In the genomic region with DNA sequence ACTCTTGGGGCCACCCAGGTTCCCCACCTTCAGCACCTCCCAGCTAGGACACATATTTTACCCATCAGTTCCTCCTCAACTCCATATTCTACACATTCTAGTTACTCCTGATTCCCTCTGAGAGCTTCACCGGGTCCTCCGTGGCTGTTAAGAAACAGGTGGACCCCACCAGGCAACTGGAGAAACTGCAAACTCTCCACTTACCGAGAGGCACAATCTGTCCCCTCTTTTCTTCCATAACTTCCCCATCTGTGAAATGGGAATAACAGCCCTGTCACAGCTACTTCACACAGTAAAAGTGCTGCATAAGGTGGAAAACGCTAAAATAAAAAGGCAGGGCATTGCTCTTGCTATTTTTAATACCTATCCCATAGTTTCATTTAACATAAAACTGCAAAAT, we compare ENCODE assay signal across 14 cellular contexts. TPM values are rescaled to one million over a fixed set of nuclear protein-coding genes. Genes with fewer than 3 reads are reported as not detected.
DNase-seq lines count a peak whose midpoint lies in the region; ATAC-seq and TF ChIP-seq lines count a peak whose summit lies in the region.
"Had no signal": no experiment of that assay in that cellular context is flagged by ENCODE, and none has a peak within 500 bp of the region (broad histone marks: within the 10 kb centered on the region; RNA-seq: fewer than 3 reads in every experiment).

No MANE protein-coding gene starts in this region.

- POLR2A ChIA-PET in RWPE1 (lab: Yijun Ruan, JAX; ENCODE audit: low non-redundant PET), result interaction anchor here (0.7 to 0.8 kb wide), 2 partner anchors 44 to 87 kb away, joined by 3 to 4 read pairs; partner anchors contain the start of gene ACIN1

- H3K9me2 ChIP-seq in hepatocyte (replicated peaks; ENCODE audit: insufficient read depth), result no peaks in the 10 kb centered on the region

- H3K4me1 Mint-ChIP-seq in CD4-positive, CD25-positive, alpha-beta regulatory T cell, result peaks cover 0 to 4% (median 1%) of the 10 kb centered on the region in 4 donors

- no peak overlapping the region for H2AFZ ChIP-seq in hepatocyte
- no peak overlapping the region for H2AFZ ChIP-seq in trophoblast cell (ENCODE audit: insufficient read depth, low read length, poor library complexity)

- H3K36me3 Mint-ChIP-seq in CD4-positive, CD25-positive, alpha-beta regulatory T cell, result no peaks in the 10 kb centered on the region
- H3K36me3 Mint-ChIP-seq: brain; natural killer cell treated with Interleukin-12 subunit alpha and Interleukin-12 subunit beta and Interleukin-15 and Interleukin-18, amount 100 ng/mL, for 72 hours had no signal

- H3K4ac ChIP-seq in trophoblast cell (ENCODE audit: low read depth, low read length), result peak overlapping the region; percentile 84

- H3K79me1 ChIP-seq in trophoblast cell (ENCODE audit: low read length), result peaks cover 17% of the 10 kb centered on the region

- H3K27ac ChIP-seq in CD4-positive, CD25-positive, alpha-beta regulatory T cell (ENCODE audit: insufficient read depth, low read length, poor library complexity, severe bottlenecking), result no peak overlapping the region
- 0 out of 2 replicates have a peak overlapping the region, but pooled peaks have one; percentile 31 for H3K27ac ChIP-seq in RWPE1
- peak overlapping the region; percentile 54 for H3K27ac ChIP-seq in hepatocyte
- H3K27ac ChIP-seq in trophoblast cell (ENCODE audit: low read depth, low read length), result peak overlapping the region; percentile 13

- peaks cover 26% of the 10 kb centered on the region for H3K27me3 ChIP-seq in CD4-positive, CD25-positive, alpha-beta regulatory T cell (ENCODE audit: control insufficient read depth, insufficient read depth, low read length)
- no peaks in the 10 kb centered on the region for H3K27me3 ChIP-seq in hepatocyte
- no peaks in the 10 kb centered on the region for H3K27me3 ChIP-seq in trophoblast cell (ENCODE audit: insufficient read depth, low read length)

- H3K18ac ChIP-seq in trophoblast cell (ENCODE audit: low read length), result no peak overlapping the region

- no peak for ATAC-seq in CD4-positive, CD25-positive, alpha-beta regulatory T cell (ENCODE audit: low read depth in 2 of 2)
- no peak for ATAC-seq in GM21825 (IDR thresholded peaks at IDR 0.05; ENCODE audit: unreplicated experiment)

- no peak overlapping the region for H3K23ac ChIP-seq in trophoblast cell (ENCODE audit: low read length)

- no peak overlapping the region for H3K27ac Mint-ChIP-seq in CD4-positive, CD25-positive, alpha-beta regulatory T cell
- H3K27ac Mint-ChIP-seq: natural killer cell treated with Interleukin-12 subunit alpha and Interleukin-12 subunit beta and Interleukin-15 and Interleukin-18, amount 100 ng/mL, for 72 hours had no signal

- H3K9me3 ChIP-seq in CD4-positive, CD25-positive, alpha-beta regulatory T cell (ENCODE audit: control insufficient read depth in 2 of 2, low read length in 2 of 2), result no peaks in the 10 kb centered on the region
- H3K9me3 ChIP-seq in hepatocyte (ENCODE audit: low read depth) (no peaks in the 10 kb centered on the region), trophoblast cell (ENCODE audit: insufficient read depth, low read depth, low read length) (no peaks in the 10 kb centered on the region)

- peak overlapping the region; percentile 32 for H3K14ac ChIP-seq in trophoblast cell (ENCODE audit: low read length)

- H4K91ac ChIP-seq in trophoblast cell (ENCODE audit: low read depth, low read length), result peak overlapping the region; percentile 28

- TF ChIP-seq CTCF in RWPE1 (conservative IDR thresholded peaks at IDR 0.05; ENCODE audit: low read depth) (no peak), hepatocyte (IDR thresholded peaks at IDR 0.05; ENCODE audit: poor library complexity) (no peak)

- peaks cover 25% of the 10 kb centered on the region for H3K27me3 Mint-ChIP-seq in CD4-positive, CD25-positive, alpha-beta regulatory T cell

- peak overlapping the region; percentile 85 for H3K4me2 ChIP-seq in hepatocyte
- H3K4me2 ChIP-seq in trophoblast cell (ENCODE audit: low read length), result peak overlapping the region; percentile 74

- H3K79me2 ChIP-seq in hepatocyte, result peaks cover 29% of the 10 kb centered on the region
- H3K79me2 ChIP-seq in trophoblast cell (ENCODE audit: control insufficient read depth, insufficient read depth, low read length, poor library complexity), result peaks cover 5% of the 10 kb centered on the region

- peaks cover 19% of the 10 kb centered on the region for H3K4me1 ChIP-seq in CD4-positive, CD25-positive, alpha-beta regulatory T cell (ENCODE audit: control insufficient read depth, insufficient read depth, low read length, poor library complexity, severe bottlenecking)
- peaks cover 15% of the 10 kb centered on the region for H3K4me1 ChIP-seq in hepatocyte (ENCODE audit: insufficient read depth)
- peaks cover 0 to 2% of the 10 kb centered on the region in 2 experiments for H3K4me1 ChIP-seq in trophoblast cell (ENCODE audit: control insufficient read depth in 1 of 2, insufficient read depth in 2 of 2, low read length in 2 of 2)

- peak overlapping the region; percentile 73 for H3K4me3 ChIP-seq in CD4-positive, CD25-positive, alpha-beta regulatory T cell (ENCODE audit: low read depth, low read length)
- H3K4me3 ChIP-seq in hepatocyte (peak overlapping the region; percentile 66), trophoblast cell (ENCODE audit: low read depth, low read length) (peak overlapping the region; percentile 43)

- peak overlapping the region; percentile 52 for H2BK12ac ChIP-seq in trophoblast cell (ENCODE audit: low read length)

- 9% methylated on average over 4 of the region's 4 CpGs for WGBS in hepatocyte (ENCODE audit: low lambda C conversion rate, missing lambda C conversion rate)
- WGBS in trophoblast cell (ENCODE audit: extremely low coverage, insufficient coverage, insufficient read length), result no CpG with 5 or more reads among the region's 4 CpGs

- peak overlapping the region; percentile 22 for H4K12ac ChIP-seq in trophoblast cell (ENCODE audit: low read depth, low read length)

- CTCF ChIA-PET in RWPE1 (lab: Yijun Ruan, JAX), result interaction anchor here (0.7 to 1.9 kb wide), 3 partner anchors 8 to 61 kb away, joined by 4 to 11 read pairs (median 6); no protein-coding TSS in a partner anchor

- DNase-seq in CD4-positive, CD25-positive, alpha-beta regulatory T cell, result no peak
- DNase-seq in RWPE1 (ENCODE audit: low spot score) (no peak), hepatocyte (ENCODE audit: low spot score) (no peak), trophoblast cell (no peak), hepatic stellate cell (ENCODE audit: low spot score) (no peak)
- no peak for DNase-seq in activated CD4-positive, alpha-beta T cell treated with anti-CD3 and anti-CD28 coated beads for 48 hours
- no peak for DNase-seq in effector CD4-positive, alpha-beta T cell
- DNase-seq: NCI-H146, T1000 had no signal

- peak overlapping the region; percentile 20 for H2BK120ac ChIP-seq in trophoblast cell (ENCODE audit: insufficient read depth, low read length, poor library complexity)

- peak overlapping the region; percentile 74 for H4K8ac ChIP-seq in trophoblast cell (ENCODE audit: low read depth, low read length)

- H3K36me3 ChIP-seq in CD4-positive, CD25-positive, alpha-beta regulatory T cell (ENCODE audit: control insufficient read depth, insufficient read depth, low read length), result no peaks in the 10 kb centered on the region
- H3K36me3 ChIP-seq in hepatocyte (replicated peaks; ENCODE audit: insufficient read depth, low read depth) (no peaks in the 10 kb centered on the region), trophoblast cell (ENCODE audit: control insufficient read depth in 1 of 2, insufficient read depth in 2 of 2, low read length in 2 of 2) (peaks cover 0 to 2% of the 10 kb centered on the region in 2 experiments)

- H3K4me3 Mint-ChIP-seq in CD4-positive, CD25-positive, alpha-beta regulatory T cell, result no peak overlapping the region
- H3K4me3 Mint-ChIP-seq: brain; natural killer cell treated with Interleukin-12 subunit alpha and Interleukin-12 subunit beta and Interleukin-15 and Interleukin-18, amount 100 ng/mL, for 72 hours had no signal

- no peak overlapping the region for H2AK5ac ChIP-seq in trophoblast cell (ENCODE audit: low read length)

- H3K9ac ChIP-seq in trophoblast cell (ENCODE audit: low read length), result no peak overlapping the region

- peak overlapping the region; percentile 39 for H2BK5ac ChIP-seq in trophoblast cell (ENCODE audit: low read depth, low read length, poor library complexity)

- H3K9me3 Mint-ChIP-seq in CD4-positive, CD25-positive, alpha-beta regulatory T cell, result no peaks in the 10 kb centered on the region
- H3K9me3 Mint-ChIP-seq: natural killer cell treated with Interleukin-12 subunit alpha and Interleukin-12 subunit beta and Interleukin-15 and Interleukin-18, amount 100 ng/mL, for 72 hours had no signal

- H4K20me1 ChIP-seq in hepatocyte (ENCODE audit: insufficient read depth, poor library complexity, severe bottlenecking), result no peaks in the 10 kb centered on the region

RNA-seq across cellular contexts. Expression of gene SLC7A8, which starts 1.5 kb away (rescaled TPM):
- not detected for total RNA-seq in CD4-positive, CD25-positive, alpha-beta regulatory T cell
- polyA plus RNA-seq in CD4-positive, CD25-positive, alpha-beta regulatory T cell, result 1 to 10 TPM in 3 of 4 donors, under 1 TPM in 1; 0.48 to 1.8 (median 1.1) TPM
- total RNA-seq in hepatocyte, result 39.5 and 54.6 TPM in 2 replicates
- 85.0 and 123 TPM in 2 replicates for polyA plus RNA-seq in hepatocyte
- polyA plus RNA-seq in trophoblast cell (2013), result 715 and 802 TPM in 2 replicates

RNA-seq across cellular contexts. Expression of gene RNF212B, which starts 55.8 kb away (rescaled TPM):
- total RNA-seq in CD4-positive, CD25-positive, alpha-beta regulatory T cell, result not detected
- not detected for polyA plus RNA-seq in CD4-positive, CD25-positive, alpha-beta regulatory T cell
- 0.17 and 1.2 TPM in 2 replicates for total RNA-seq in hepatocyte
- 1.2 TPM in 1 of 2 replicates, not detected in the other for polyA plus RNA-seq in hepatocyte
- 0.05 and 0.29 TPM in 2 replicates for polyA plus RNA-seq in trophoblast cell (2013)
- total RNA-seq: natural killer cell treated with Interleukin-12 subunit alpha and Interleukin-12 subunit beta and Interleukin-15 and Interleukin-18, amount 100 ng/mL, for 72 hours; subcutaneous adipose tissue had no signal
- polyA plus RNA-seq: BJ had no signal

Comparison
In these comparisons a context has a peak if more than half of its experiments do, and no peak if none do; other contexts are left out.
1. RNA of gene SLC7A8, which starts 1.5 kb away (total RNA-seq): 39.5 to 54.6 TPM in hepatocyte; not detected in CD4-positive, CD25-positive, alpha-beta regulatory T cell (single experiment); every median in the first group is over 10 times any median in the second.
2. Peak in every context shown above with its lines, with median percentiles within 50 percentile points of each other: H3K4me3 ChIP-seq.